In genomic region chr13:93670858-93671257, GRCh38 we compare ENCODE assay signal across 30 cellular contexts.
"Had no signal": no experiment of that assay in that cellular context is flagged by ENCODE, and none has a peak within 500 bp of the region (broad histone marks: within the 10 kb centered on the region; RNA-seq: fewer than 3 reads in every experiment).

No MANE protein-coding gene starts in this region.

- H3K4me1 ChIP-seq: adrenal gland, SJCRH30 had no signal

- H3K27ac Mint-ChIP-seq: activated CD4-positive, alpha-beta memory T cell treated with anti-CD3 and anti-CD28 coated beads for 36 hours; activated CD4-positive, alpha-beta T cell treated with anti-CD3 and anti-CD28 coated beads, Interleukin-2, amount 10 ng/mL, durations not matched to agents 7 days and 5 days; activated naive CD8-positive, alpha-beta T cell treated with anti-CD3 and anti-CD28 coated beads, Interleukin-2, amount 10 ng/mL, durations not matched to agents 7 days and 5 days; activated T-cell treated with anti-CD3 and anti-CD28 coated beads, Interleukin-2, amount 50 U/mL, for 72 hours had no signal

- ATAC-seq: activated T-cell treated with anti-CD3 and anti-CD28 coated beads, Interleukin-2, amount 50 U/mL, for 72 hours; Panc1; Right ventricle myocardium inferior had no signal

- H3K4me1 Mint-ChIP-seq: activated CD4-positive, alpha-beta T cell treated with anti-CD3 and anti-CD28 coated beads, Interleukin-2, amount 10 ng/mL, durations not matched to agents 7 days and 5 days; activated naive CD8-positive, alpha-beta T cell treated with anti-CD3 and anti-CD28 coated beads, Interleukin-2, amount 10 ng/mL, durations not matched to agents 7 days and 5 days had no signal

- H3K27me3 Mint-ChIP-seq: activated CD4-positive, alpha-beta memory T cell treated with anti-CD3 and anti-CD28 coated beads for 36 hours; activated CD4-positive, alpha-beta T cell treated with anti-CD3 and anti-CD28 coated beads, Interleukin-2, amount 10 ng/mL, durations not matched to agents 7 days and 5 days; activated naive CD8-positive, alpha-beta T cell treated with anti-CD3 and anti-CD28 coated beads, Interleukin-2, amount 10 ng/mL, durations not matched to agents 7 days and 5 days had no signal

- H3K4me3 Mint-ChIP-seq: activated CD4-positive, alpha-beta memory T cell treated with anti-CD3 and anti-CD28 coated beads for 36 hours; activated CD4-positive, alpha-beta T cell treated with anti-CD3 and anti-CD28 coated beads, Interleukin-2, amount 10 ng/mL, durations not matched to agents 7 days and 5 days; activated naive CD8-positive, alpha-beta T cell treated with anti-CD3 and anti-CD28 coated beads, Interleukin-2, amount 10 ng/mL, durations not matched to agents 7 days and 5 days; activated T-cell treated with anti-CD3 and anti-CD28 coated beads, Interleukin-2, amount 50 U/mL, for 72 hours had no signal

- H3K9ac ChIP-seq: SK-N-SH had no signal

- H3K36me3 Mint-ChIP-seq: activated CD4-positive, alpha-beta memory T cell treated with anti-CD3 and anti-CD28 coated beads for 36 hours; activated naive CD8-positive, alpha-beta T cell treated with anti-CD3 and anti-CD28 coated beads, Interleukin-2, amount 10 ng/mL, durations not matched to agents 7 days and 5 days had no signal

- H3K27me3 ChIP-seq: adrenal gland, SJCRH30 had no signal

- FAIRE-seq: bronchial epithelial cell had no signal

- H3K27ac ChIP-seq: adrenal gland, coronary artery, SJCRH30, VCaP had no signal

- H3K4me2 ChIP-seq: SK-N-SH had no signal

- DNase-seq: activated CD4-positive, alpha-beta memory T cell treated with anti-CD3 and anti-CD28 coated beads for 36 hours; activated CD4-positive, alpha-beta T cell treated with anti-CD3 and anti-CD28 coated beads, Interleukin-2, amount 10 ng/mL, durations not matched to agents 7 days and 5 days; activated CD4-positive, CD25-positive, alpha-beta regulatory T cell; activated CD8-positive, alpha-beta memory T cell treated with anti-CD3 and anti-CD28 coated beads for 24 hours; activated naive CD4-positive, alpha-beta T cell treated with anti-CD3 and anti-CD28 coated beads, Interleukin-2, amount 50 U/mL, for 16 hours; activated naive CD8-positive, alpha-beta T cell treated with anti-CD3 and anti-CD28 coated beads, Interleukin-2, amount 10 ng/mL, durations not matched to agents 7 days and 5 days; activated T-cell treated with anti-CD3 and anti-CD28 coated beads for 4 hours; activated T-cell treated with anti-CD3 and anti-CD28 coated beads, Interleukin-2, amount 50 U/mL, for 72 hours; adrenal gland; anterior cingulate cortex; central memory CD4-positive, alpha-beta T cell; IMR-90; Kasumi-1; KBM-7; NCI-H1105 treated with DMSO at 0.1 percent for 48 hours; NCI-H146; NCI-H2081; NCI-H524 treated with DMSO at 0.1 percent for 48 hours; NCI-H774; NK-92 treated with Interleukin-12 subunit alpha and Interleukin-12 subunit beta, amount 100 ng/mL, for 24 hours; OCI-M1; RPMI8226; SJCRH30; SK-N-SH; T-helper 1 cell had no signal

- H3K4me3 ChIP-seq: adrenal gland, coronary artery, SJCRH30 had no signal

- H3K9me3 ChIP-seq: adrenal gland, SJCRH30, SK-N-SH had no signal

- H3K9me3 Mint-ChIP-seq: activated CD4-positive, alpha-beta memory T cell treated with anti-CD3 and anti-CD28 coated beads for 36 hours; activated CD4-positive, alpha-beta T cell treated with anti-CD3 and anti-CD28 coated beads, Interleukin-2, amount 10 ng/mL, durations not matched to agents 7 days and 5 days; activated naive CD8-positive, alpha-beta T cell treated with anti-CD3 and anti-CD28 coated beads, Interleukin-2, amount 10 ng/mL, durations not matched to agents 7 days and 5 days; activated T-cell treated with anti-CD3 and anti-CD28 coated beads, Interleukin-2, amount 50 U/mL, for 72 hours had no signal

- H3K36me3 ChIP-seq: adrenal gland, SJCRH30 had no signal
